27 cellular contexts compared by ENCODE assay signal in genomic region chr1:100530141-100530540, GRCh38. TPM values are rescaled to one million over a fixed set of nuclear protein-coding genes. Genes with fewer than 3 reads are reported as not detected.
DNase-seq lines count a peak whose midpoint lies in the region; ATAC-seq and TF ChIP-seq lines count a peak whose summit lies in the region.
"Had no signal": no experiment of that assay in that cellular context is flagged by ENCODE, and none has a peak within 500 bp of the region (broad histone marks: within the 10 kb centered on the region; RNA-seq: fewer than 3 reads in every experiment).

No MANE protein-coding gene starts in this region.

- H3K36me3 Mint-ChIP-seq in T-helper 17 cell (ENCODE audit: low read depth) (peaks cover 3% of the 10 kb centered on the region), nephron (ENCODE audit: low read depth) (no peaks in the 10 kb centered on the region)
- H3K36me3 Mint-ChIP-seq in stimulated activated memory B cell treated with anti-CD40 and anti-IgM and Interleukin-4, amounts not matched to agents 10 μg/mL and 1 μg/mL and 100 μg/mL, for 72 hours, result no peaks in the 10 kb centered on the region
- H3K36me3 Mint-ChIP-seq in T-helper 2 cell treated with Interferon-gamma antibody and Interleukin-4, amounts not matched to agents 5 μg/mL and 100 μg/mL, for 36 hours (ENCODE audit: low read depth), result no peaks in the 10 kb centered on the region
- H3K36me3 Mint-ChIP-seq: activated naive CD4-positive, alpha-beta T cell treated with anti-CD3 and anti-CD28 coated beads, Interleukin-2, amount 50 U/mL, for 24 hours; immature natural killer cell; naive B cell had no signal

- ATAC-seq in left cardiac atrium, result no peak
- no peak for ATAC-seq in T-helper 17 cell
- ATAC-seq in upper lobe of right lung, result no peak
- no peak for ATAC-seq in stimulated activated memory B cell treated with anti-CD40 and anti-IgM and Interleukin-4, amounts not matched to agents 10 μg/mL and 1 μg/mL and 100 μg/mL, for 72 hours
- ATAC-seq: Panc1 had no signal

- H3K9me3 Mint-ChIP-seq in nephron, result no peaks in the 10 kb centered on the region
- peaks cover 3% of the 10 kb centered on the region for H3K9me3 Mint-ChIP-seq in stimulated activated memory B cell treated with anti-CD40 and anti-IgM and Interleukin-4, amounts not matched to agents 10 μg/mL and 1 μg/mL and 100 μg/mL, for 72 hours
- H3K9me3 Mint-ChIP-seq in T-helper 2 cell treated with Interferon-gamma antibody and Interleukin-4, amounts not matched to agents 5 μg/mL and 100 μg/mL, for 36 hours, result no peaks in the 10 kb centered on the region
- H3K9me3 Mint-ChIP-seq: activated CD8-positive, alpha-beta T cell treated with anti-CD3 and anti-CD28 coated beads for 36 hours; activated naive CD4-positive, alpha-beta T cell treated with anti-CD3 and anti-CD28 coated beads, Interleukin-2, amount 50 U/mL, for 24 hours; activated T-helper 2 cell treated with anti-CD3 and anti-CD28 coated beads, Interferon-gamma antibody, Interleukin-2, Interleukin-4, amounts not matched to agents 10 μg/mL and 5 μg/mL and 100 μg/mL, durations not matched to agents 14 hours and 24 hours and 36 hours; immature natural killer cell had no signal

- H3K9me3 ChIP-seq in right atrium auricular region (no peaks in the 10 kb centered on the region), T-helper 17 cell (ENCODE audit: control insufficient read depth, low read length, poor library complexity, severe bottlenecking) (no peaks in the 10 kb centered on the region), upper lobe of right lung (no peaks in the 10 kb centered on the region)
- H3K9me3 ChIP-seq: esophagus squamous epithelium, ovary had no signal

- TF ChIP-seq CTCF in right atrium auricular region (IDR thresholded peaks at IDR 0.05), result no peak
- no peak for TF ChIP-seq CTCF in nephron (IDR thresholded peaks at IDR 0.05; ENCODE audit: unreplicated experiment in 3 of 3)
- TF ChIP-seq CTCF in upper lobe of right lung (IDR thresholded peaks at IDR 0.05), result no peak

- peak overlapping the region; percentile 59 to 62 for H3K27ac ChIP-seq in right atrium auricular region
- peak overlapping the region; percentile 65 for H3K27ac ChIP-seq in upper lobe of right lung

- no peaks in the 10 kb centered on the region for H3K36me3 ChIP-seq in right atrium auricular region
- no peaks in the 10 kb centered on the region for H3K36me3 ChIP-seq in upper lobe of right lung
- H3K36me3 ChIP-seq: esophagus squamous epithelium, ovary had no signal

- no peak for DNase-seq in right atrium auricular region (ENCODE audit: low spot score)
- no peak for DNase-seq in left cardiac atrium
- DNase-seq in T-helper 17 cell, result no peak
- DNase-seq in upper lobe of right lung, result no peak
- DNase-seq in T-helper 2 cell treated with Interferon-gamma antibody and Interleukin-4, amounts not matched to agents 5 μg/mL and 100 μg/mL, for 36 hours (ENCODE audit: low spot score), result no peak
- DNase-seq in SW480 (ENCODE audit: low spot score), result no peak
- DNase-seq: activated CD4-positive, CD25-positive, alpha-beta regulatory T cell treated with anti-CD3 and anti-CD28 coated beads, Interleukin-2, amount 50 U/mL, for 72 hours; caudate nucleus; esophagus squamous epithelium; foreskin melanocyte; hippocampal formation; naive B cell; NCI-H1105 treated with DMSO at 0.1 percent for 48 hours; NCI-H1930; NCI-H526; stimulated activated naive CD4-positive, alpha-beta T cell treated with Interleukin-2 at 50 U/mL for 16 hours had no signal

- H3K27me3 Mint-ChIP-seq in T-helper 17 cell, result peaks cover 6% of the 10 kb centered on the region
- peaks cover 17% of the 10 kb centered on the region for H3K27me3 Mint-ChIP-seq in nephron (ENCODE audit: low read depth)
- peaks cover 9% of the 10 kb centered on the region for H3K27me3 Mint-ChIP-seq in stimulated activated memory B cell treated with anti-CD40 and anti-IgM and Interleukin-4, amounts not matched to agents 10 μg/mL and 1 μg/mL and 100 μg/mL, for 72 hours
- peaks cover 13% of the 10 kb centered on the region for H3K27me3 Mint-ChIP-seq in T-helper 2 cell treated with Interferon-gamma antibody and Interleukin-4, amounts not matched to agents 5 μg/mL and 100 μg/mL, for 36 hours (ENCODE audit: low read depth)
- H3K27me3 Mint-ChIP-seq: dendritic cell treated with granulocyte-macrophage colony-stimulating factor and Interleukin-4, amounts not matched to agents 40 ng/mL and 50 ng/mL, for 4 days had no signal

- H3K27me3 ChIP-seq in right atrium auricular region (no peaks in the 10 kb centered on the region), upper lobe of right lung (no peaks in the 10 kb centered on the region)
- H3K27me3 ChIP-seq: ovary had no signal

- intact Hi-C loops in left cardiac atrium (cut with DNase I), result no loop called here
- intact Hi-C loops in upper lobe of right lung (cut with DNase I), result no loop called here

- H3K4me3 Mint-ChIP-seq in T-helper 17 cell (no peak overlapping the region), nephron (no peak overlapping the region)
- H3K4me3 Mint-ChIP-seq in stimulated activated memory B cell treated with anti-CD40 and anti-IgM and Interleukin-4, amounts not matched to agents 10 μg/mL and 1 μg/mL and 100 μg/mL, for 72 hours, result no peak overlapping the region
- H3K4me3 Mint-ChIP-seq in T-helper 2 cell treated with Interferon-gamma antibody and Interleukin-4, amounts not matched to agents 5 μg/mL and 100 μg/mL, for 36 hours, result no peak overlapping the region
- H3K4me3 Mint-ChIP-seq: activated CD8-positive, alpha-beta T cell treated with anti-CD3 and anti-CD28 coated beads for 36 hours; activated naive CD4-positive, alpha-beta T cell treated with anti-CD3 and anti-CD28 coated beads, Interleukin-2, amount 50 U/mL, for 24 hours; B cell; dendritic cell treated with granulocyte-macrophage colony-stimulating factor and Interleukin-4, amounts not matched to agents 40 ng/mL and 50 ng/mL, for 4 days; naive B cell had no signal

- H3K4me1 Mint-ChIP-seq in T-helper 17 cell (peaks cover 38% of the 10 kb centered on the region), nephron (peaks cover 34% of the 10 kb centered on the region)
- peaks cover 13% of the 10 kb centered on the region for H3K4me1 Mint-ChIP-seq in stimulated activated memory B cell treated with anti-CD40 and anti-IgM and Interleukin-4, amounts not matched to agents 10 μg/mL and 1 μg/mL and 100 μg/mL, for 72 hours
- peaks cover 24% of the 10 kb centered on the region for H3K4me1 Mint-ChIP-seq in T-helper 2 cell treated with Interferon-gamma antibody and Interleukin-4, amounts not matched to agents 5 μg/mL and 100 μg/mL, for 36 hours (ENCODE audit: low read depth)
- H3K4me1 Mint-ChIP-seq: naive B cell had no signal

- H3K4me3 ChIP-seq in right atrium auricular region (no peak overlapping the region), upper lobe of right lung (no peak overlapping the region)
- H3K4me3 ChIP-seq: esophagus squamous epithelium, ovary had no signal

- H3K4me1 ChIP-seq in right atrium auricular region, result peaks cover 0 to 18% of the 10 kb centered on the region in 2 donors
- H3K4me1 ChIP-seq in upper lobe of right lung, result peaks cover 22% of the 10 kb centered on the region

- H3K27ac Mint-ChIP-seq in T-helper 17 cell (peak overlapping the region; percentile 57), nephron (peak overlapping the region; percentile 74 to 95 (median 92))
- H3K27ac Mint-ChIP-seq in stimulated activated memory B cell treated with anti-CD40 and anti-IgM and Interleukin-4, amounts not matched to agents 10 μg/mL and 1 μg/mL and 100 μg/mL, for 72 hours, result no peak overlapping the region
- H3K27ac Mint-ChIP-seq in T-helper 2 cell treated with Interferon-gamma antibody and Interleukin-4, amounts not matched to agents 5 μg/mL and 100 μg/mL, for 36 hours, result no peak overlapping the region
- H3K27ac Mint-ChIP-seq: activated T-helper 2 cell treated with anti-CD3 and anti-CD28 coated beads, Interferon-gamma antibody, Interleukin-2, Interleukin-4, amounts not matched to agents 10 μg/mL and 5 μg/mL and 100 μg/mL, durations not matched to agents 14 hours and 24 hours and 36 hours; B cell; dendritic cell treated with granulocyte-macrophage colony-stimulating factor and Interleukin-4, amounts not matched to agents 40 ng/mL and 50 ng/mL, for 4 days had no signal

RNA-seq across cellular contexts. Expression of gene GPR88, which starts 7.8 kb away (rescaled TPM):
- under 1 TPM in 1 of 2 donors, not detected in 1; 0.63 TPM for total RNA-seq in right atrium auricular region
- under 1 TPM; 0.09 to 0.10 TPM for total RNA-seq in left cardiac atrium
- total RNA-seq in T-helper 17 cell, result under 1 TPM in 1 of 2 donors, not detected in 1; 0.21 TPM
- total RNA-seq in upper lobe of right lung, result not detected
- total RNA-seq: activated T-helper 2 cell treated with anti-CD3 and anti-CD28 coated beads, Interferon-gamma antibody, Interleukin-2, Interleukin-4, amounts not matched to agents 10 μg/mL and 5 μg/mL and 100 μg/mL, durations not matched to agents 14 hours and 24 hours and 36 hours; B cell; esophagus squamous epithelium; MCF 10A had no signal

Comparison
In these comparisons a context has a peak if more than half of its experiments do, and no peak if none do; other contexts are left out.
1. H3K27ac Mint-ChIP-seq: peak in T-helper 17 cell (single experiment) and nephron (3 of 3); none in stimulated activated memory B cell treated with anti-CD40 and anti-IgM and Interleukin-4, amounts not matched to agents 10 μg/mL and 1 μg/mL and 100 μg/mL, for 72 hours (single experiment) and T-helper 2 cell treated with Interferon-gamma antibody and Interleukin-4, amounts not matched to agents 5 μg/mL and 100 μg/mL, for 36 hours (single experiment).